ENCODE assay signal across 13 cellular contexts in genomic region chr16:87896176-87896890, GRCh38. TPM values are rescaled to one million over a fixed set of nuclear protein-coding genes. Genes with fewer than 3 reads are reported as not detected.
DNase-seq lines count a peak whose midpoint lies in the region; ATAC-seq and TF ChIP-seq lines count a peak whose summit lies in the region.
"Not testable (repeated sequence)": the region's sequence is repeated elsewhere in the genome, so short reads cannot be mapped to it uniquely, and the experiment has no call there.
"Had no signal": no experiment of that assay in that cellular context is flagged by ENCODE, and none has a peak within 500 bp of the region (broad histone marks: within the 10 kb centered on the region; RNA-seq: fewer than 3 reads in every experiment).

No MANE protein-coding gene starts in this region.

- POLR2A ChIA-PET in activated B cell treated with CpG ODN at 0.5 μM for 24 hours (lab: Charles Lee): interaction anchor here (0.6 to 1.6 kb wide), 11 partner anchors 12 to 508 kb away, joined by 3 to 8 read pairs (median 4); partner anchors contain the start of genes BANP and SLC7A5

- peak; percentile 18 for ATAC-seq in GM21529 (IDR thresholded peaks at IDR 0.05; ENCODE audit: unreplicated experiment)
- ATAC-seq in activated B cell treated with CpG ODN at 0.5 μM for 24 hours (ENCODE audit: low read depth): peak; percentile 22
- ATAC-seq in naive B cell (ENCODE audit: low read depth in 2 of 2): peak; percentile 93 to 97
- peak; percentile 31 for ATAC-seq in stimulated activated memory B cell treated with anti-CD40 and anti-IgM and Interleukin-4, amounts not matched to agents 10 μg/mL and 1 μg/mL and 100 μg/mL, for 72 hours

- not testable (repeated sequence) for H3K27me3 ChIP-seq in BLaER1, MG63

- H3K9me3 Mint-ChIP-seq in activated B cell treated with CpG ODN at 0.5 μM for 24 hours; activated T-helper 2 cell treated with anti-CD3 and anti-CD28 coated beads, Interferon-gamma antibody, Interleukin-2, Interleukin-4, amounts not matched to agents 10 μg/mL and 5 μg/mL and 100 μg/mL, durations not matched to agents 14 hours and 24 hours and 36 hours; dendritic cell treated with granulocyte-macrophage colony-stimulating factor and Interleukin-4, amounts not matched to agents 40 ng/mL and 50 ng/mL, for 4 days; naive B cell; stimulated activated memory B cell treated with anti-CD40 and anti-IgM and Interleukin-4, amounts not matched to agents 10 μg/mL and 1 μg/mL and 100 μg/mL, for 72 hours: not testable (repeated sequence)

- intact Hi-C loops in activated B cell treated with CpG ODN at 0.5 μM for 24 hours (cut with micrococcal nuclease); dendritic cell treated with granulocyte-macrophage colony-stimulating factor and Interleukin-4, amounts not matched to agents 40 ng/mL and 50 ng/mL, for 4 days (cut with micrococcal nuclease): not testable (repeated sequence)
- intact Hi-C loops in activated T-helper 2 cell treated with anti-CD3 and anti-CD28 coated beads, Interferon-gamma antibody, Interleukin-2, Interleukin-4, amounts not matched to agents 10 μg/mL and 5 μg/mL and 100 μg/mL, durations not matched to agents 14 hours and 24 hours and 36 hours (cut with micrococcal nuclease): loop anchor here (5.0 kb wide), 1 partner anchor 56 kb away; the partner anchor contains the start of gene BANP

- peaks cover 65% of the 10 kb centered on the region for H3K4me1 ChIP-seq in BLaER1

- TF ChIP-seq CTCF in activated B cell treated with CpG ODN at 0.5 μM for 24 hours (IDR thresholded peaks at IDR 0.05): not testable (repeated sequence)

- peak overlapping the region; percentile 46 for H3K27ac ChIP-seq in BLaER1

- DNase-seq in MG63: peak; percentile 10
- not testable (repeated sequence) for DNase-seq in activated B cell treated with CpG ODN at 0.5 μM for 24 hours, naive B cell
- peak; percentile 22 for DNase-seq in activated T-helper 2 cell treated with anti-CD3 and anti-CD28 coated beads, Interferon-gamma antibody, Interleukin-2, Interleukin-4, amounts not matched to agents 10 μg/mL and 5 μg/mL and 100 μg/mL, durations not matched to agents 14 hours and 24 hours and 36 hours (ENCODE audit: low spot score)

- not testable (repeated sequence) for H3K4me3 ChIP-seq in BLaER1, MG63

- CTCF ChIA-PET in activated B cell treated with CpG ODN at 0.5 μM for 24 hours (lab: Charles Lee): interaction anchor here (1.0 to 1.8 kb wide), 3 partner anchors 25 to 117 kb away, joined by 3 to 10 read pairs (median 4); partner anchors contain the start of gene SLC7A5

- H3K9ac ChIP-seq in BLaER1: 0 out of 2 replicates have a peak overlapping the region, but pooled peaks have one; percentile 17

- H3K36me3 Mint-ChIP-seq in activated B cell treated with CpG ODN at 0.5 μM for 24 hours (ENCODE audit: low read depth); activated T-helper 2 cell treated with anti-CD3 and anti-CD28 coated beads, Interferon-gamma antibody, Interleukin-2, Interleukin-4, amounts not matched to agents 10 μg/mL and 5 μg/mL and 100 μg/mL, durations not matched to agents 14 hours and 24 hours and 36 hours (ENCODE audit: low read depth); dendritic cell treated with granulocyte-macrophage colony-stimulating factor and Interleukin-4, amounts not matched to agents 40 ng/mL and 50 ng/mL, for 4 days (ENCODE audit: low read depth); naive B cell; stimulated activated memory B cell treated with anti-CD40 and anti-IgM and Interleukin-4, amounts not matched to agents 10 μg/mL and 1 μg/mL and 100 μg/mL, for 72 hours: not testable (repeated sequence)

- not testable (repeated sequence) for H3K36me3 ChIP-seq in BLaER1, MG63

- not testable (repeated sequence) for H4K20me1 ChIP-seq in BLaER1

- H3K4me1 Mint-ChIP-seq in activated B cell treated with CpG ODN at 0.5 μM for 24 hours: peaks cover 36% of the 10 kb centered on the region
- H3K4me1 Mint-ChIP-seq in activated T-helper 2 cell treated with anti-CD3 and anti-CD28 coated beads, Interferon-gamma antibody, Interleukin-2, Interleukin-4, amounts not matched to agents 10 μg/mL and 5 μg/mL and 100 μg/mL, durations not matched to agents 14 hours and 24 hours and 36 hours (ENCODE audit: low read depth): peaks cover 50% of the 10 kb centered on the region
- H3K4me1 Mint-ChIP-seq in dendritic cell treated with granulocyte-macrophage colony-stimulating factor and Interleukin-4, amounts not matched to agents 40 ng/mL and 50 ng/mL, for 4 days (ENCODE audit: low read depth): peaks cover 57% of the 10 kb centered on the region
- H3K4me1 Mint-ChIP-seq in naive B cell: peaks cover 5 to 18% (median 9%) of the 10 kb centered on the region in 3 donors
- H3K4me1 Mint-ChIP-seq in stimulated activated memory B cell treated with anti-CD40 and anti-IgM and Interleukin-4, amounts not matched to agents 10 μg/mL and 1 μg/mL and 100 μg/mL, for 72 hours: peaks cover 39% of the 10 kb centered on the region

- H3K4me2 ChIP-seq in BLaER1: peak overlapping the region; percentile 87

- H3K9me3 ChIP-seq in BLaER1, MG63: not testable (repeated sequence)

- H3K27me3 Mint-ChIP-seq in activated B cell treated with CpG ODN at 0.5 μM for 24 hours (peaks cover 10% of the 10 kb centered on the region), naive B cell (peaks cover 8 to 18% (median 16%) of the 10 kb centered on the region in 3 donors)
- H3K27me3 Mint-ChIP-seq in activated T-helper 2 cell treated with anti-CD3 and anti-CD28 coated beads, Interferon-gamma antibody, Interleukin-2, Interleukin-4, amounts not matched to agents 10 μg/mL and 5 μg/mL and 100 μg/mL, durations not matched to agents 14 hours and 24 hours and 36 hours (ENCODE audit: low read depth): not testable (repeated sequence)
- H3K27me3 Mint-ChIP-seq in dendritic cell treated with granulocyte-macrophage colony-stimulating factor and Interleukin-4, amounts not matched to agents 40 ng/mL and 50 ng/mL, for 4 days: peaks cover 17% of the 10 kb centered on the region
- peaks cover 22% of the 10 kb centered on the region for H3K27me3 Mint-ChIP-seq in stimulated activated memory B cell treated with anti-CD40 and anti-IgM and Interleukin-4, amounts not matched to agents 10 μg/mL and 1 μg/mL and 100 μg/mL, for 72 hours

- H3K27ac Mint-ChIP-seq in activated B cell treated with CpG ODN at 0.5 μM for 24 hours: peak overlapping the region; percentile 87
- H3K27ac Mint-ChIP-seq in activated T-helper 2 cell treated with anti-CD3 and anti-CD28 coated beads, Interferon-gamma antibody, Interleukin-2, Interleukin-4, amounts not matched to agents 10 μg/mL and 5 μg/mL and 100 μg/mL, durations not matched to agents 14 hours and 24 hours and 36 hours: peak overlapping the region; percentile 100
- H3K27ac Mint-ChIP-seq in dendritic cell treated with granulocyte-macrophage colony-stimulating factor and Interleukin-4, amounts not matched to agents 40 ng/mL and 50 ng/mL, for 4 days: peak overlapping the region; percentile 88
- peak overlapping the region in 2 of 6 donors; percentile 85 to 86 for H3K27ac Mint-ChIP-seq in naive B cell
- H3K27ac Mint-ChIP-seq in stimulated activated memory B cell treated with anti-CD40 and anti-IgM and Interleukin-4, amounts not matched to agents 10 μg/mL and 1 μg/mL and 100 μg/mL, for 72 hours: peak overlapping the region; percentile 95

- H3K4me3 Mint-ChIP-seq in activated B cell treated with CpG ODN at 0.5 μM for 24 hours; naive B cell; stimulated activated memory B cell treated with anti-CD40 and anti-IgM and Interleukin-4, amounts not matched to agents 10 μg/mL and 1 μg/mL and 100 μg/mL, for 72 hours: not testable (repeated sequence)
- H3K4me3 Mint-ChIP-seq in activated T-helper 2 cell treated with anti-CD3 and anti-CD28 coated beads, Interferon-gamma antibody, Interleukin-2, Interleukin-4, amounts not matched to agents 10 μg/mL and 5 μg/mL and 100 μg/mL, durations not matched to agents 14 hours and 24 hours and 36 hours (ENCODE audit: low read depth): peak overlapping the region; percentile 73
- H3K4me3 Mint-ChIP-seq in dendritic cell treated with granulocyte-macrophage colony-stimulating factor and Interleukin-4, amounts not matched to agents 40 ng/mL and 50 ng/mL, for 4 days: peak overlapping the region; percentile 34

RNA-seq across cellular contexts. Expression of gene SLC7A5, which starts 27.0 kb away (rescaled TPM):
- total RNA-seq in MG63 (2014; rRNA removed; shearing (Covaris generic); ENCODE audit: low replicate concordance): 75.3 and 110 TPM in 2 replicates
- 106 and 111 TPM in 2 replicates for total RNA-seq in activated B cell treated with CpG ODN at 0.5 μM for 24 hours
- total RNA-seq in activated T-helper 2 cell treated with anti-CD3 and anti-CD28 coated beads, Interferon-gamma antibody, Interleukin-2, Interleukin-4, amounts not matched to agents 10 μg/mL and 5 μg/mL and 100 μg/mL, durations not matched to agents 14 hours and 24 hours and 36 hours: 271 TPM in 2 replicates
- 1 to 10 TPM in 4 of 6 donors, under 1 TPM in 2; 0.56 to 2.2 (median 1.7) TPM for polyA plus RNA-seq in naive B cell (ENCODE audit: low read depth in 6 of 6)

RNA-seq across cellular contexts. Expression of gene CA5A, which starts 40.0 kb away (rescaled TPM):
- not detected in 2 replicates for total RNA-seq in MG63 (2014; rRNA removed; shearing (Covaris generic); ENCODE audit: low replicate concordance)
- total RNA-seq in activated B cell treated with CpG ODN at 0.5 μM for 24 hours: not detected in 2 replicates
- total RNA-seq in activated T-helper 2 cell treated with anti-CD3 and anti-CD28 coated beads, Interferon-gamma antibody, Interleukin-2, Interleukin-4, amounts not matched to agents 10 μg/mL and 5 μg/mL and 100 μg/mL, durations not matched to agents 14 hours and 24 hours and 36 hours: not detected in 2 replicates
- polyA plus RNA-seq in naive B cell (ENCODE audit: low read depth in 6 of 6): not detected
- total RNA-seq: Calu3, Right ventricle myocardium inferior, uterus had no signal
- polyA plus RNA-seq: neural cell, psoas muscle had no signal

RNA-seq across cellular contexts. Expression of gene BANP, which starts 54.9 kb away (rescaled TPM):
- total RNA-seq in MG63 (2014; rRNA removed; shearing (Covaris generic); ENCODE audit: low replicate concordance): 30.4 and 33.7 TPM in 2 replicates
- 62.8 and 72.3 TPM in 2 replicates for total RNA-seq in activated B cell treated with CpG ODN at 0.5 μM for 24 hours
- 39.7 and 40.8 TPM in 2 replicates for total RNA-seq in activated T-helper 2 cell treated with anti-CD3 and anti-CD28 coated beads, Interferon-gamma antibody, Interleukin-2, Interleukin-4, amounts not matched to agents 10 μg/mL and 5 μg/mL and 100 μg/mL, durations not matched to agents 14 hours and 24 hours and 36 hours
- 10 to 100 TPM; 24.3 to 40.1 (median 28.5) TPM for polyA plus RNA-seq in naive B cell (ENCODE audit: low read depth in 6 of 6)

Comparison
In these comparisons a context has a peak if more than half of its experiments do, and no peak if none do; other contexts are left out.
1. ATAC-seq: peak in every context shown above with its lines; median percentile 95 in naive B cell; 31 in stimulated activated memory B cell treated with anti-CD40 and anti-IgM and Interleukin-4, amounts not matched to agents 10 μg/mL and 1 μg/mL and 100 μg/mL, for 72 hours; 22 in activated B cell treated with CpG ODN at 0.5 μM for 24 hours; 18 in GM21529.